9 cellular contexts compared by ENCODE assay signal in genomic region chr12:131850856-131851559, GRCh38. TPM values are rescaled to one million over a fixed set of nuclear protein-coding genes. Genes with fewer than 3 reads are reported as not detected.
A peak's percentile ranks its signal among the peaks of the same experiment; 100 is the strongest.
DNase-seq lines count a peak whose midpoint lies in the region; ATAC-seq, FAIRE-seq and TF ChIP-seq lines count a peak whose summit lies in the region.
"Had no signal": no experiment of that assay in that cellular context is flagged by ENCODE, and none has a peak within 500 bp of the region (broad histone marks: within the 10 kb centered on the region; RNA-seq: fewer than 3 reads in every experiment).

No MANE protein-coding gene starts in this region.

- no peak for TF ChIP-seq EP300 in upper lobe of left lung (IDR thresholded peaks at IDR 0.05)

- H3K9ac ChIP-seq in kidney (ENCODE audit: low read length in 2 of 2) = no peak overlapping the region
- H3K9ac ChIP-seq: KMS-11 had no signal

- intact Hi-C loops in heart left ventricle (cut with DNase I) = loop anchor here in 3 of 10 donors (5.0 to 10.0 kb wide), 4 partner anchors 94 to 151 kb away; partner anchors contain the start of gene EP400 (in 2 of the 3)
- intact Hi-C loops in left ventricle myocardium superior (cut with micrococcal nuclease) = no loop called here
- intact Hi-C loops in kidney (cut with DNase I) = no loop called here

- WGBS in heart left ventricle, 4 donors = 70 to 81% (median 77%) methylated on average over 14 to 41 of the region's 41 CpGs
- WGBS in upper lobe of left lung, 2 donors = 64 to 69% methylated on average over 11 to 33 of the region's 41 CpGs

- no peak for FAIRE-seq in kidney (lab: Jason Lieb, UNC)

- TF ChIP-seq CTCF in heart left ventricle (IDR thresholded peaks at IDR 0.05) (peak in 6 of 12 donors; percentile 43 to 83 (median 70)), WERI-Rb-1 (IDR thresholded peaks at IDR 0.05; ENCODE audit: low read depth, low read length) (peak; percentile 62), kidney (IDR thresholded peaks at IDR 0.05; ENCODE audit: borderline replicate concordance, extremely low read depth, insufficient read depth) (peak; percentile 94), upper lobe of left lung (IDR thresholded peaks at IDR 0.05) (peak; percentile 36 to 95 (median 82))

- H3K9me3 ChIP-seq in heart left ventricle = no peaks in the 10 kb centered on the region
- no peaks in the 10 kb centered on the region for H3K9me3 ChIP-seq in WERI-Rb-1 (ENCODE audit: severe bottlenecking)
- no peaks in the 10 kb centered on the region for H3K9me3 ChIP-seq in kidney (ENCODE audit: control insufficient read depth in 1 of 2, low read length in 2 of 2)
- H3K9me3 ChIP-seq in upper lobe of left lung = no peaks in the 10 kb centered on the region

- H3K4me3 ChIP-seq in heart left ventricle (no peak overlapping the region), WERI-Rb-1 (ENCODE audit: low read depth, low read length) (no peak overlapping the region), kidney (ENCODE audit: low read length in 2 of 2) (no peak overlapping the region), upper lobe of left lung (no peak overlapping the region)

- H3K36me3 ChIP-seq in heart left ventricle (peaks cover 0 to under 1% (median 0%) of the 10 kb centered on the region in 9 donors), WERI-Rb-1 (no peaks in the 10 kb centered on the region; the same call in 1 of the 2 replicates), kidney (ENCODE audit: control insufficient read depth in 1 of 2, insufficient read depth in 2 of 2, low read length in 2 of 2) (no peaks in the 10 kb centered on the region), upper lobe of left lung (no peaks in the 10 kb centered on the region)

- TF ChIP-seq POLR2A in heart left ventricle (IDR thresholded peaks at IDR 0.05) = no peak
- TF ChIP-seq POLR2A in upper lobe of left lung (IDR thresholded peaks at IDR 0.05) = no peak

- peak in 3 of 5 donors; percentile 18 to 60 (median 49) for DNase-seq in heart left ventricle
- no peak for DNase-seq in left ventricle myocardium superior
- no peak for DNase-seq in WERI-Rb-1
- no peak for DNase-seq in kidney
- peak; percentile 76 to 79 for DNase-seq in upper lobe of left lung
- no peak for DNase-seq in middle frontal gyrus (ENCODE audit: extremely low spot score, low spot score)
- no peak for DNase-seq in hippocampal formation (lab: John Stamatoyannopoulos, UW)
- DNase-seq in NCI-H446 (lab: John Stamatoyannopoulos, UW) = no peak

- ATAC-seq in heart left ventricle (peak in 2 of 4 donors; percentile 85 to 86), left ventricle myocardium superior (no peak), upper lobe of left lung (ENCODE audit: low FRiP score in 2 of 2) (no peak)

- peaks cover 0 to 7% (median 0%) of the 10 kb centered on the region in 12 donors for H3K4me1 ChIP-seq in heart left ventricle
- no peaks in the 10 kb centered on the region for H3K4me1 ChIP-seq in kidney (ENCODE audit: control insufficient read depth in 1 of 2, insufficient read depth in 1 of 2, low read depth in 1 of 2, low read length in 2 of 2)
- peaks cover 0 to 11% (median 0%) of the 10 kb centered on the region in 4 donors for H3K4me1 ChIP-seq in upper lobe of left lung

- peaks cover 0 to 24% (median 6%) of the 10 kb centered on the region in 9 donors for H3K27me3 ChIP-seq in heart left ventricle
- no peaks in the 10 kb centered on the region for H3K27me3 ChIP-seq in WERI-Rb-1 (ENCODE audit: insufficient read depth, low read depth, severe bottlenecking)
- H3K27me3 ChIP-seq in upper lobe of left lung = peaks cover 0 to 6% (median 0%) of the 10 kb centered on the region in 4 donors

- H3K27ac ChIP-seq in heart left ventricle (no peak overlapping the region), WERI-Rb-1 (no peak overlapping the region), kidney (ENCODE audit: low read depth in 2 of 2, low read length in 2 of 2) (no peak overlapping the region), upper lobe of left lung (no peak overlapping the region)
- H3K27ac ChIP-seq: KMS-11 had no signal

RNA-seq across cellular contexts. Expression of gene MMP17, which starts 22.8 kb away (rescaled TPM):
- total RNA-seq in heart left ventricle (1 to 10 TPM in 6 of 9 donors, under 1 TPM in 3; 0.28 to 2.1 (median 1.2) TPM), left ventricle myocardium superior (0.47 TPM), kidney (3.2 TPM), upper lobe of left lung (1 to 10 TPM; 3.1 to 7.1 (median 5.9) TPM)
- polyA plus RNA-seq in heart left ventricle (1 to 10 TPM; 1.5 to 2.0 TPM), kidney (ENCODE audit: insufficient read depth, low read depth, low replicate concordance) (0.82 TPM)

RNA-seq across cellular contexts. Expression of gene ULK1, which starts 43.4 kb away (rescaled TPM):
- total RNA-seq in heart left ventricle (10 to 100 TPM; 21.9 to 56.0 (median 42.4) TPM), left ventricle myocardium superior (64.0 TPM), kidney (33.4 TPM), upper lobe of left lung (10 to 100 TPM in 5 of 6 donors, 1 to 10 TPM in 1; 6.8 to 93.2 (median 40.7) TPM)
- polyA plus RNA-seq in heart left ventricle (10 to 100 TPM; 23.0 to 24.7 TPM), kidney (ENCODE audit: insufficient read depth, low read depth, low replicate concordance) (11.4 TPM)

Comparison
In these comparisons a context has a peak if more than half of its experiments do, and no peak if none do; other contexts are left out.
1. DNase-seq: peak in heart left ventricle (3 of 5) and upper lobe of left lung (2 of 2); none in left ventricle myocardium superior (single experiment), WERI-Rb-1 (single experiment), kidney (single experiment), middle frontal gyrus (single experiment), hippocampal formation (0 of 2) and NCI-H446 (0 of 2).